In the genomic region with DNA sequence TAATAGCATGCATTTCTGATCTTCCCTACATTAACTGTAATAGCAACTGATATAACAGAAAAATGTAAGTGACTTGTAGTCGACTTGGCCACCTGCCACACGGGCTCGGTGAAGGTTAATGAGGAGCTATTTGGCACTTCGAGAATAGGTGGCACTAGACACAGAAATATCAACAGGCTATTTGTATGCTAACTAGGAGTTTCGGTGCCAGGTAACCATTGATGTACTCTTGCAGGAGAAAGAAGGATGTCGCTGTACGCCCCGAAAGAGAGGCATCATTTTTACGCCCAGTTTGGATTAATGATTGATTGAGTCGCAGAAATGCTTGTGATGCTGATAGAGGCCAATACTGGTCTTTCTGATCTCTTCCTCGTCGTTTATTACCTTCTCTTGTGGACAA, we compare ENCODE assay signal across 9 cellular contexts. TPM values are rescaled to one million over a fixed set of nuclear protein-coding genes. Genes with fewer than 3 reads are reported as not detected.
DNase-seq lines count a peak whose midpoint lies in the region; ATAC-seq, FAIRE-seq and TF ChIP-seq lines count a peak whose summit lies in the region.
"Had no signal": no experiment of that assay in that cellular context is flagged by ENCODE, and none has a peak within 500 bp of the region (broad histone marks: within the 10 kb centered on the region; RNA-seq: fewer than 3 reads in every experiment).

No MANE protein-coding gene starts in this region.

- no peak overlapping the region for H2AFZ ChIP-seq in astrocyte (ENCODE audit: low read depth, low read length)
- no peak overlapping the region for H2AFZ ChIP-seq in neural progenitor cell (replicated peaks)

- POLR2A ChIA-PET in Caco-2 (lab: Charles Lee) = no interaction called here

- intact Hi-C loops in Caco-2 (cut with micrococcal nuclease; ENCODE audit: unreplicated experiment) = no loop called here

- H3K4me3 Mint-ChIP-seq in Caco-2 (ENCODE audit: unreplicated experiment) (peak overlapping the region; percentile 77), astrocyte (ENCODE audit: unreplicated experiment) (peak overlapping the region; percentile 75), neural progenitor cell (peak overlapping the region; percentile 68)

- ATAC-seq in HG02623 (IDR thresholded peaks at IDR 0.05; ENCODE audit: unreplicated experiment) = no peak
- no peak for ATAC-seq in HG03108 (IDR thresholded peaks at IDR 0.05; ENCODE audit: unreplicated experiment)

- TF ChIP-seq CTCF in Caco-2 (IDR thresholded peaks at IDR 0.05; ENCODE audit: insufficient read depth in 1 of 2, low read depth in 1 of 2, low read length in 1 of 2, severe bottlenecking in 1 of 2, unreplicated experiment in 1 of 2) (no peak), astrocyte (IDR thresholded peaks at IDR 0.05; ENCODE audit: insufficient read depth, low read depth, low read length) (no peak), neural progenitor cell (IDR thresholded peaks at IDR 0.05) (no peak)

- H3K4me1 Mint-ChIP-seq in Caco-2 (ENCODE audit: low read depth, unreplicated experiment) = no peaks in the 10 kb centered on the region
- peaks cover 5% of the 10 kb centered on the region for H3K4me1 Mint-ChIP-seq in astrocyte (ENCODE audit: low read depth, unreplicated experiment)
- peaks cover 40% of the 10 kb centered on the region for H3K4me1 Mint-ChIP-seq in neural progenitor cell

- H3K27me3 Mint-ChIP-seq in Caco-2 (ENCODE audit: insufficient read depth, unreplicated experiment) (no peaks in the 10 kb centered on the region), astrocyte (ENCODE audit: low read depth, unreplicated experiment) (peaks cover 83% of the 10 kb centered on the region), neural progenitor cell (ENCODE audit: insufficient read depth, low read depth) (peaks cover 91% of the 10 kb centered on the region)

- H3K27me3 ChIP-seq in Caco-2 (replicated peaks; ENCODE audit: control insufficient read depth, insufficient read depth, low read length) = no peaks in the 10 kb centered on the region
- peaks cover 90% of the 10 kb centered on the region for H3K27me3 ChIP-seq in astrocyte (ENCODE audit: insufficient read depth, low read length)
- peaks cover 21% of the 10 kb centered on the region for H3K27me3 ChIP-seq in neural progenitor cell

- H3K9me3 ChIP-seq in Caco-2 = no peaks in the 10 kb centered on the region
- H3K9me3 ChIP-seq in astrocyte (ENCODE audit: insufficient read depth, low read depth, low read length) = peaks cover 3% of the 10 kb centered on the region
- H3K9me3 ChIP-seq in neural progenitor cell (ENCODE audit: low read depth) = no peaks in the 10 kb centered on the region

- H3K9ac ChIP-seq in astrocyte (ENCODE audit: low read length) = no peak overlapping the region
- no peak overlapping the region for H3K9ac ChIP-seq in neural progenitor cell

- H4K20me1 ChIP-seq in astrocyte (ENCODE audit: insufficient read depth, low read length) (no peaks in the 10 kb centered on the region), neural progenitor cell (ENCODE audit: low read depth) (no peaks in the 10 kb centered on the region)

- H3K4me3 ChIP-seq in Caco-2 (ENCODE audit: low read depth, low read length) = peak overlapping the region; percentile 27
- H3K4me3 ChIP-seq in astrocyte (ENCODE audit: insufficient read depth, low read depth, low read length) = no peak overlapping the region
- H3K4me3 ChIP-seq in neural progenitor cell = no peak overlapping the region

- CTCF ChIA-PET in Caco-2 (lab: Charles Lee) = no interaction called here

- H3K79me2 ChIP-seq in astrocyte (ENCODE audit: insufficient read depth, low read length) (no peaks in the 10 kb centered on the region), neural progenitor cell (ENCODE audit: low read depth) (no peaks in the 10 kb centered on the region)

- no TSS peak for BruUV-seq in Caco-2 (replicated peaks; lab: Mats Ljungman, UMichigan)

- DNase-seq in Caco-2 (no peak), NCI-H1105 treated with DMSO at 0.1 percent for 48 hours (lab: John Stamatoyannopoulos, UW) (peak; percentile 92), astrocyte (ENCODE audit: low read depth) (no peak), neural progenitor cell (ENCODE audit: low spot score) (no peak), mesenteric fat pad (ENCODE audit: low spot score) (no peak), OCI-M2 (lab: John Stamatoyannopoulos, UW; ENCODE audit: unreplicated experiment) (no peak)

- H3K27ac ChIP-seq in astrocyte (ENCODE audit: low read depth, low read length) (no peak overlapping the region), neural progenitor cell (no peak overlapping the region)

- H3K36me3 ChIP-seq in Caco-2 (ENCODE audit: control insufficient read depth, insufficient read depth, low read length) = no peaks in the 10 kb centered on the region
- no peaks in the 10 kb centered on the region for H3K36me3 ChIP-seq in astrocyte (ENCODE audit: insufficient read depth, low read length)
- no peaks in the 10 kb centered on the region for H3K36me3 ChIP-seq in neural progenitor cell

- no peak for FAIRE-seq in astrocyte (lab: Jason Lieb, UNC)

- H3K4me1 ChIP-seq in Caco-2 (peaks cover 4% of the 10 kb centered on the region; the same call in 1 of the 2 replicates), astrocyte (ENCODE audit: insufficient read depth, low read length) (no peaks in the 10 kb centered on the region), neural progenitor cell (no peaks in the 10 kb centered on the region)

- no peak overlapping the region for H3K27ac Mint-ChIP-seq in Caco-2 (ENCODE audit: unreplicated experiment)
- no peak overlapping the region for H3K27ac Mint-ChIP-seq in astrocyte (ENCODE audit: unreplicated experiment)
- no peak overlapping the region for H3K27ac Mint-ChIP-seq in neural progenitor cell

- no peaks in the 10 kb centered on the region for H3F3A ChIP-seq in neural progenitor cell (ENCODE audit: low read depth)

- peak overlapping the region; percentile 36 for H3K4me2 ChIP-seq in astrocyte (ENCODE audit: low read length)
- H3K4me2 ChIP-seq in neural progenitor cell = no peak overlapping the region

- H3K36me3 Mint-ChIP-seq in Caco-2 (ENCODE audit: insufficient read depth, unreplicated experiment) (peaks cover 5% of the 10 kb centered on the region), astrocyte (ENCODE audit: low read depth, unreplicated experiment) (no peaks in the 10 kb centered on the region), neural progenitor cell (no peaks in the 10 kb centered on the region)

- H3K9me3 Mint-ChIP-seq in Caco-2 (ENCODE audit: unreplicated experiment) (no peaks in the 10 kb centered on the region), astrocyte (ENCODE audit: unreplicated experiment) (peaks cover 18% of the 10 kb centered on the region), neural progenitor cell (peaks cover 6% of the 10 kb centered on the region)

RNA-seq across cellular contexts. Expression of gene DMRT2, which starts 0.5 kb away (rescaled TPM):
- total RNA-seq in Caco-2 (2022) (0.61 and 0.70 TPM in 2 replicates), astrocyte (0.17 and 0.18 TPM in 2 replicates), neural progenitor cell (ENCODE audit: low replicate concordance) (not detected in 2 replicates), mesenteric fat pad (3.6 TPM)
- total RNA-seq: right cardiac atrium had no signal
